Comparison of ENCODE assay signal across 13 cellular contexts in the genomic region with DNA sequence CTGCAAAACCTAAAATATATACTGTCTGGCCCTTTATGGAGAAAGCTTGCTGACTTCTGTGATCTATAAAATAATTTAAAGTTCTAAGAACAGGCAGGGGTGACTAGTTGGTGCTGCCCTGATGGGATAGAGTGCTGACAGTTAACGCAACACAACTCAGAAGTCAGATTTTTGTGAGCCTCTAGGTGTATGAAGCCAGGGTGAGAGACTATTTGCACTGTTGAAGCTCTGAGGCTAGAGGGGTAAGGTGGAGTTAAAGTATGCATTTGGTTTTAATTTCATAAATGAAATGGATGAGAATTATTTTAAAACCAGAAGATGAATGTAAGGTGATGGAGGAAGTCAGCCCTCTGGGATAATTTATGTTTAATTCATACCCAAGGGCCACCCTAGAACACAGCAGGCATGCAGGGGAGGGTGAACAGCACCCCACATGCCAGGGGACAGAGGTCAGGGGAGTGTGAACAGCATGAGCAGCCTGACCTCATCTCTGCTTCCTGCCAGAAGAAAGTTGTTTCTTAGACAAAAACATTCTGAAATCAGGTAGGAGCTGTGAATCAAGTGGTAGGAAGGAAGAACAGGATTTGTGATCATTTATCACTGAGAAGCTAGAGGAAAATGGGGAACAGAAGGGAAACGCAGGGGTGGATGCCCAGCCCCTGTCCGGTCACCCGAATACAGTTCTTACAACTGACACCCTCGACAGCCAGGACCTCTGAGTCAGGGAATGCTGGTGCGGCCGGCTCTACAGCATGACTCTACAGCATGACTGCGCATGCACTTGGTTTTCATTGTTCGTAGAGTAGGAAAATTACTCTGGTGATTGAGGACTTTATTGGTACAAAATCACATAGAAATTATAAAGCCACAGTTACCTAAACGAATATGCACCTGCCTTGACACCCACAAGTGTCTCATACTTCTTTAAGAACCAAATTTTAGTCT.
A peak's percentile ranks its signal among the peaks of the same experiment; 100 is the strongest.
DNase-seq lines count a peak whose midpoint lies in the region; ATAC-seq and TF ChIP-seq lines count a peak whose summit lies in the region.
"Had no signal": no experiment of that assay in that cellular context is flagged by ENCODE, and none has a peak within 500 bp of the region (broad histone marks: within the 10 kb centered on the region; RNA-seq: fewer than 3 reads in every experiment).

No MANE protein-coding gene starts in this region.

- H3K79me1 ChIP-seq in mesenchymal stem cell (replicated peaks; ENCODE audit: low read length, poor library complexity, severe bottlenecking), result peaks cover 24% of the 10 kb centered on the region

- BruUV-seq in Panc1 (replicated peaks; lab: Mats Ljungman, UMichigan) (TSS peak; percentile 41), OCI-LY7 (replicated peaks; lab: Mats Ljungman, UMichigan) (no TSS peak)

- H3K18ac ChIP-seq in mesenchymal stem cell (ENCODE audit: low read depth in 1 of 2, low read length in 2 of 2), result no peak overlapping the region

- in situ Hi-C loops in Panc1 (cut with HindIII; ENCODE audit: low pct_unique_long_range_greater_than_20kb, low sequenced_read_pairs), result no loop called here

- H3K27me3 ChIP-seq in CD4-positive, alpha-beta T cell (ENCODE audit: control insufficient read depth, insufficient read depth, low read length), result no peaks in the 10 kb centered on the region
- H3K27me3 ChIP-seq in Panc1 (ENCODE audit: control insufficient read depth, insufficient read depth, low read length), result no peaks in the 10 kb centered on the region
- no peaks in the 10 kb centered on the region for H3K27me3 ChIP-seq in mesenchymal stem cell (ENCODE audit: control insufficient read depth in 1 of 2, insufficient read depth in 1 of 2, low read length in 2 of 2)
- H3K27me3 ChIP-seq: BLaER1 had no signal

- H2AK5ac ChIP-seq in mesenchymal stem cell (ENCODE audit: low read length, severe bottlenecking), result no peak overlapping the region

- no peak for ATAC-seq in CD4-positive, alpha-beta T cell (ENCODE audit: poor library complexity)
- no peak for ATAC-seq in Panc1
- peak; percentile 36 for ATAC-seq in central memory CD8-positive, alpha-beta T cell (replicated peaks; ENCODE audit: extremely low read depth, poor library complexity, severe bottlenecking)
- ATAC-seq: sciatic nerve had no signal

- no peak overlapping the region for H3K27ac ChIP-seq in CD4-positive, alpha-beta T cell (ENCODE audit: low read depth, low read length)
- H3K27ac ChIP-seq in Panc1 (ENCODE audit: low read length) (no peak overlapping the region), mesenchymal stem cell (ENCODE audit: low read length, poor library complexity, severe bottlenecking) (peak overlapping the region; percentile 82), OCI-LY7 (ENCODE audit: low read depth, low read length, poor library complexity, severe bottlenecking) (no peak overlapping the region)
- H3K27ac ChIP-seq: BLaER1 had no signal

- H2BK120ac ChIP-seq in mesenchymal stem cell (ENCODE audit: low read depth, low read length), result no peak overlapping the region

- POLR2A ChIA-PET in CD4-positive, alpha-beta T cell (lab: Charles Lee), result interaction anchor here (1.2 kb wide), 1 partner anchor 15 kb away, joined by 3 read pairs; no protein-coding TSS in a partner anchor
- POLR2A ChIA-PET in Panc1 (lab: Charles Lee), result no interaction called here
- POLR2A ChIA-PET in OCI-LY7 (lab: Charles Lee), result no interaction called here

- H3K9me2 ChIP-seq in OCI-LY7 (ENCODE audit: insufficient read depth, low read length), result no peaks in the 10 kb centered on the region

- peaks cover 28% of the 10 kb centered on the region for H3K4me1 Mint-ChIP-seq in CD4-positive, alpha-beta T cell (ENCODE audit: low read depth)
- peaks cover 51% of the 10 kb centered on the region for H3K4me1 Mint-ChIP-seq in central memory CD8-positive, alpha-beta T cell

- H3K4me3 ChIP-seq in Panc1 (ENCODE audit: low read depth in 2 of 2, low read length in 2 of 2) (no peak overlapping the region), mesenchymal stem cell (ENCODE audit: insufficient read depth in 1 of 2, low read depth in 1 of 2, low read length in 2 of 2) (no peak overlapping the region), OCI-LY7 (ENCODE audit: low read depth, low read length, poor library complexity, severe bottlenecking) (no peak overlapping the region)
- H3K4me3 ChIP-seq: BLaER1 had no signal

- no peak overlapping the region for H3K23ac ChIP-seq in mesenchymal stem cell (ENCODE audit: low read length in 2 of 2)

- H3K14ac ChIP-seq in mesenchymal stem cell (ENCODE audit: low read length in 2 of 2), result no peak overlapping the region

- DNase-seq in CD4-positive, alpha-beta T cell, result no peak
- DNase-seq in Panc1 (ENCODE audit: low read depth, low spot score), result no peak
- no peak for DNase-seq in central memory CD8-positive, alpha-beta T cell (ENCODE audit: low spot score in 2 of 2)
- no peak for DNase-seq in mesenchymal stem cell
- no peak for DNase-seq in islet precursor cell
- DNase-seq in D341Med (ENCODE audit: low spot score), result no peak
- DNase-seq in middle frontal gyrus (ENCODE audit: extremely low spot score, low spot score), result no peak
- DNase-seq in OCI-LY7 (ENCODE audit: low spot score), result no peak
- DNase-seq: activated CD4-positive, alpha-beta T cell treated with anti-CD3 and anti-CD28 coated beads, Interleukin-2, amount 50 U/mL, for 4 hours; erythroblast; NCI-H2081 had no signal

- no peak overlapping the region for H3K4me3 Mint-ChIP-seq in CD4-positive, alpha-beta T cell
- H3K4me3 Mint-ChIP-seq in central memory CD8-positive, alpha-beta T cell, result peak overlapping the region; percentile 38

- WGBS in mesenchymal stem cell, result 75% methylated on average over 8 of the region's 10 CpGs

- no peaks in the 10 kb centered on the region for H3K9me3 Mint-ChIP-seq in CD4-positive, alpha-beta T cell
- H3K9me3 Mint-ChIP-seq in central memory CD8-positive, alpha-beta T cell, result no peaks in the 10 kb centered on the region

- intact Hi-C loops in CD4-positive, alpha-beta T cell (cut with DNase I, micrococcal nuclease), result no loop called here
- intact Hi-C loops in Panc1 (cut with micrococcal nuclease; ENCODE audit: unreplicated experiment) (no loop called here), OCI-LY7 (cut with micrococcal nuclease; ENCODE audit: unreplicated experiment) (no loop called here)

- no peaks in the 10 kb centered on the region for H4K20me1 ChIP-seq in OCI-LY7 (ENCODE audit: insufficient read depth, low read length)

- TF ChIP-seq CTCF in CD4-positive, alpha-beta T cell (IDR thresholded peaks at IDR 0.05), result no peak
- TF ChIP-seq CTCF in Panc1 (IDR thresholded peaks at IDR 0.05) (no peak), OCI-LY7 (conservative IDR thresholded peaks at IDR 0.05; ENCODE audit: low read length) (no peak)

- H2BK15ac ChIP-seq in mesenchymal stem cell (ENCODE audit: low read depth, poor library complexity, severe bottlenecking), result no peak overlapping the region

- no peak overlapping the region for H4K8ac ChIP-seq in mesenchymal stem cell (ENCODE audit: low read length)

- H2BK12ac ChIP-seq in mesenchymal stem cell (ENCODE audit: low read length in 2 of 2), result no peak overlapping the region

- no peaks in the 10 kb centered on the region for H3K27me3 Mint-ChIP-seq in CD4-positive, alpha-beta T cell
- H3K27me3 Mint-ChIP-seq in central memory CD8-positive, alpha-beta T cell, result no peaks in the 10 kb centered on the region

- peak overlapping the region; percentile 37 for H3K9ac ChIP-seq in mesenchymal stem cell (ENCODE audit: low read length)
- H3K9ac ChIP-seq: BLaER1 had no signal

- H2BK5ac ChIP-seq in mesenchymal stem cell (ENCODE audit: low read depth, low read length, poor library complexity, severe bottlenecking), result no peak overlapping the region

- H3K36me3 ChIP-seq in Panc1 (ENCODE audit: control insufficient read depth, insufficient read depth, low read length) (no peaks in the 10 kb centered on the region), mesenchymal stem cell (ENCODE audit: control insufficient read depth in 1 of 2, insufficient read depth in 2 of 2, low read depth in 1 of 2, low read length in 2 of 2) (peaks cover 2 to 10% of the 10 kb centered on the region in 2 experiments), OCI-LY7 (ENCODE audit: insufficient read depth, low read length) (no peaks in the 10 kb centered on the region)

- H3K79me2 ChIP-seq in OCI-LY7 (ENCODE audit: insufficient read depth, low read depth, low read length), result no peaks in the 10 kb centered on the region

- H3K4me2 ChIP-seq in mesenchymal stem cell (ENCODE audit: low read length, poor library complexity, severe bottlenecking) (peak overlapping the region; percentile 45), OCI-LY7 (ENCODE audit: low read length) (no peak overlapping the region)
- H3K4me2 ChIP-seq: BLaER1 had no signal

- H3K9me3 ChIP-seq in CD4-positive, alpha-beta T cell (ENCODE audit: control insufficient read depth, low read length), result no peaks in the 10 kb centered on the region
- H3K9me3 ChIP-seq in Panc1 (ENCODE audit: control insufficient read depth, insufficient read depth, low read depth, low read length) (no peaks in the 10 kb centered on the region), mesenchymal stem cell (ENCODE audit: control insufficient read depth, low read length) (no peaks in the 10 kb centered on the region), OCI-LY7 (ENCODE audit: low read length) (no peaks in the 10 kb centered on the region)

- H2AFZ ChIP-seq in mesenchymal stem cell (ENCODE audit: low read depth, low read length) (no peak overlapping the region), OCI-LY7 (ENCODE audit: low read length) (no peak overlapping the region)

- peak overlapping the region; percentile 61 for H3K27ac Mint-ChIP-seq in CD4-positive, alpha-beta T cell
- peak overlapping the region; percentile 61 for H3K27ac Mint-ChIP-seq in central memory CD8-positive, alpha-beta T cell (ENCODE audit: low read depth)

- peaks cover 63% of the 10 kb centered on the region for H3K36me3 Mint-ChIP-seq in CD4-positive, alpha-beta T cell (ENCODE audit: low read depth)
- H3K36me3 Mint-ChIP-seq in central memory CD8-positive, alpha-beta T cell (ENCODE audit: insufficient read depth), result peaks cover 26% of the 10 kb centered on the region

- peaks cover 16% of the 10 kb centered on the region; the same call in 1 of the 2 replicates for H3K4me1 ChIP-seq in Panc1 (ENCODE audit: control insufficient read depth, insufficient read depth, low read length)
- peaks cover 23% of the 10 kb centered on the region for H3K4me1 ChIP-seq in mesenchymal stem cell (ENCODE audit: control insufficient read depth, insufficient read depth, low read depth, low read length)
- H3K4me1 ChIP-seq in OCI-LY7 (ENCODE audit: insufficient read depth, low read length, poor library complexity, severe bottlenecking), result peaks cover 4% of the 10 kb centered on the region
- H3K4me1 ChIP-seq: BLaER1 had no signal

- H4K91ac ChIP-seq in mesenchymal stem cell (ENCODE audit: low read length), result no peak overlapping the region

- CTCF ChIA-PET in CD4-positive, alpha-beta T cell (lab: Charles Lee), result interaction anchor here (1.8 kb wide), 1 partner anchor 39 kb away, joined by 4 read pairs; no protein-coding TSS in a partner anchor
- CTCF ChIA-PET in Panc1 (lab: Charles Lee) (no interaction called here), OCI-LY7 (lab: Charles Lee; ENCODE audit: unreplicated experiment) (no interaction called here)

- no peak overlapping the region for H3K4ac ChIP-seq in mesenchymal stem cell (ENCODE audit: low read depth in 1 of 2, low read length in 2 of 2)
